In the genomic region with DNA sequence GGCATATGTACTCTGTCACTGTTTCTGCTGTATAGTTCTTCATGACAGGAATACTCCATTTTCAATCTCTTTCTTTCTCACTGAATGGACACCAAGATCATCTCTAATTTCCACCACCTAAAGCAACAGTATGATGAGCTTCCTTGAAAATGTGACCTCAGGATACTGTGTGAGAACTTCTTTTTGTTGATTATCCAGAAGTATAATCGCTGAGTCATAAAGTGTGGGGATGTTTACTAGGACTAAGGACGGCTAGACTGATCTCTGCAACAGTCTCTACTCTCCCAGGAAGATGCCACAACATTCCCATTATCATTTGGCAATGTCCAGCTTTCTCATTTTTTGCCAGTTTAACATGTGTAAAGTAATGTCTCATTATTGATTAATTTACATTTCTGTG, we compare ENCODE assay signal across 24 cellular contexts.
A peak's percentile ranks its signal among the peaks of the same experiment; 100 is the strongest.
DNase-seq lines count a peak whose midpoint lies in the region; ATAC-seq, FAIRE-seq and TF ChIP-seq lines count a peak whose summit lies in the region.
"Had no signal": no experiment of that assay in that cellular context is flagged by ENCODE, and none has a peak within 500 bp of the region (broad histone marks: within the 10 kb centered on the region; RNA-seq: fewer than 3 reads in every experiment).

No MANE protein-coding gene starts in this region.

- H3K4me3 Mint-ChIP-seq in WTC11: no peak overlapping the region

- no peak overlapping the region for H3K27ac Mint-ChIP-seq in WTC11

- peak; percentile 91 for DNase-seq in EH (ENCODE audit: low read depth)
- DNase-seq in NCI-H460 (ENCODE audit: extremely low read depth, low read depth): peak; percentile 60
- peak; percentile 78 for DNase-seq in choroid plexus epithelial cell (ENCODE audit: low read depth)
- DNase-seq in kidney tubule cell (ENCODE audit: low spot score): peak; percentile 30
- no peak for DNase-seq in RCC 7860 (ENCODE audit: low spot score)
- DNase-seq in WTC11 (ENCODE audit: low spot score): no peak
- no peak for DNase-seq in Right ventricle myocardium superior
- no peak for DNase-seq in mucosa of gallbladder (ENCODE audit: low spot score)
- DNase-seq: activated CD4-positive, alpha-beta T cell treated with anti-CD3 and anti-CD28 coated beads for 4 hours; activated CD8-positive, alpha-beta memory T cell treated with anti-CD3 and anti-CD28 coated beads, Interleukin-2, amount 50 U/mL, for 48 hours; activated gamma-delta T cell treated with Interleukin-2 at 50 U/mL for 16 hours; Caco-2; colonic mucosa; GDM1; glutamatergic neuron; lower lobe of right lung; MM.1S; NCI-H1694; NCI-H82; ovary; sigmoid colon; stimulated activated CD4-positive, alpha-beta T cell treated with anti-CD3 and anti-CD28 coated beads, Interleukin-4, amount 100 ng/mL, for 24 hours had no signal

- no peak overlapping the region for H3K4me3 ChIP-seq in choroid plexus epithelial cell (ENCODE audit: low read depth, low read length)
- H3K4me3 ChIP-seq: colonic mucosa, lower lobe of right lung, ovary, sigmoid colon, vagina had no signal

- POLR2A ChIA-PET in WTC11 (lab: Charles Lee): no interaction called here

- FAIRE-seq in RCC 7860 (lab: Jason Lieb, UNC): no peak
- FAIRE-seq: HTR-8/SVneo had no signal

- intact Hi-C loops in Right ventricle myocardium superior (cut with DNase I): no loop called here

- TF ChIP-seq CTCF in choroid plexus epithelial cell (conservative IDR thresholded peaks at IDR 0.05; ENCODE audit: low read depth, low read length): no peak
- TF ChIP-seq CTCF in WTC11 (IDR thresholded peaks at IDR 0.05): no peak

- H3K27me3 Mint-ChIP-seq in WTC11 (ENCODE audit: low read depth): no peaks in the 10 kb centered on the region

- H3K4me1 Mint-ChIP-seq in WTC11: peaks cover 4% of the 10 kb centered on the region

- peaks cover 2% of the 10 kb centered on the region; the same call in 1 of the 2 replicates for H3K36me3 Mint-ChIP-seq in WTC11

- no peak for ATAC-seq in WTC11
- no peak for ATAC-seq in Right ventricle myocardium superior (ENCODE audit: poor library complexity)
- ATAC-seq: lower lobe of right lung had no signal

- no peaks in the 10 kb centered on the region for H3K9me3 Mint-ChIP-seq in WTC11

- CTCF ChIA-PET in WTC11 (lab: Charles Lee): no interaction called here

TF ChIP-seq in WTC11, 78 proteins besides CTCF, POLR2A, EP300 and RAD21:
- no peak for TF ChIP-seq NFE2L1 (CRISPR knock-in tag; IDR thresholded peaks at IDR 0.05)
- TF ChIP-seq NR1H2 (CRISPR knock-in tag; IDR thresholded peaks at IDR 0.05): no peak
- TF ChIP-seq MXD4 (CRISPR knock-in tag; IDR thresholded peaks at IDR 0.05; ENCODE audit: borderline replicate concordance): no peak
- no peak for TF ChIP-seq ZNF232 (CRISPR knock-in tag; IDR thresholded peaks at IDR 0.05)
TF ChIP-seq in WTC11: peak in this region for 0.

Comparison
In these comparisons a context has a peak if more than half of its experiments do, and no peak if none do; other contexts are left out.
1. DNase-seq: peak in EH (single experiment), NCI-H460 (single experiment), choroid plexus epithelial cell (single experiment) and kidney tubule cell (single experiment); none in RCC 7860 (single experiment), WTC11 (single experiment), Right ventricle myocardium superior (single experiment) and mucosa of gallbladder (single experiment).